In the genomic region with DNA sequence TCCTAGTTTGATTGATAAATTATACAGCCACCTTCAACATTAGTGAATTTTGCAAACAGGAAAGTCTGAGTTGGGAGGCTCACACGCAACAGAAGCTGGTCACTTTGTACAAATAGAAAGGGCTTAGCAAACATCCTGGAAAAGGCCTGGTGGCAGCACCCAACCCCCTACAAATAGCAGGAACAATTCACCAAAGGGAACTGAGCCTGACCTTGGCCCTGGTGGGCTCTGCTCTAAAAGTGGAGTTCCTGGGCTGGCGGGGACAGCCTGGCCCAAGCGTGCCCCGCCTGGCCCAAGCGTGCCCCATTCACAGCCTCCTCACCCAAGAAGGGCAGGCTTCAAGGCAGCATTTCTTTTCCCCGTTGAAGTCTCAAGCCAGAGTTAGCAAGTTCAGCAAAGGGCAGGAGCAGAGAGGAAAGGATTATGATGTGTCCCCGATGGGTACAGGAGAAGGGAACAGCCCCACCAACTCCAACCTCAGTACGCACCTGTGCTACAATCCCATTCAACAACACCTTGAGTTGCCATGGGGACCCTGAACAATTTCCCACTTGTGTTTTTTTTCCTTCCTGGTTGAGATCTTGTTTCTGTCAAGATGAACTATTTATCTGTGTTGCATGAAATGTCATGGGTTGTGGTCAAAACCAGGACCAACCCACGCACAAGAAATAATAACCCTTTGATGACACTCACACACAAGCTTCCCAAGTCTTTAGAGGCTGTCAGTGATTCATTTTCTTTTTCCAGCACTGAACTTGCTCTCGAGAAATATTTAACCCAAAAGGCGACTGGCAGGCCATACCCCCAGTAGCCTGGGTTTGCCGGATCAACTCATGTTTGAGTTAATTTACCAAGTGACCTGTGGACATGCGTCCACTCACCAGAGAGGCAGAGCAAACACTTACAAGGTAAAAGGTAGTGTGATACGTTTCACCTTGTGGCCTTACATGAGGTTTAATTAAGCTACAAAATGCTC, we compare ENCODE assay signal across 12 cellular contexts. TPM values are rescaled to one million over a fixed set of nuclear protein-coding genes. Genes with fewer than 3 reads are reported as not detected.
DNase-seq lines count a peak whose midpoint lies in the region; ATAC-seq and TF ChIP-seq lines count a peak whose summit lies in the region.
"Had no signal": no experiment of that assay in that cellular context is flagged by ENCODE, and none has a peak within 500 bp of the region (broad histone marks: within the 10 kb centered on the region; RNA-seq: fewer than 3 reads in every experiment).

No MANE protein-coding gene starts in this region.

- H3K4me1 Mint-ChIP-seq in CD4-positive, alpha-beta memory T cell, result peaks cover 48 to 91% (median 74%) of the 10 kb centered on the region in 4 donors
- H3K4me1 Mint-ChIP-seq in activated naive CD8-positive, alpha-beta T cell treated with anti-CD3 and anti-CD28 coated beads for 36 hours, result peaks cover 94% of the 10 kb centered on the region

- H3K36me3 Mint-ChIP-seq in CD4-positive, alpha-beta memory T cell, result peaks cover 21 to 31% of the 10 kb centered on the region in 2 donors
- peaks cover 80% of the 10 kb centered on the region for H3K36me3 Mint-ChIP-seq in activated naive CD8-positive, alpha-beta T cell treated with anti-CD3 and anti-CD28 coated beads for 36 hours

- H3K4me2 ChIP-seq in GM23248 (ENCODE audit: unreplicated experiment), result no peak overlapping the region

- no peaks in the 10 kb centered on the region for H3K27me3 ChIP-seq in CD4-positive, alpha-beta memory T cell (ENCODE audit: insufficient read depth, low read length)
- H3K27me3 ChIP-seq in GM23248 (replicated peaks; ENCODE audit: insufficient read depth) (no peaks in the 10 kb centered on the region), left lung (peaks cover 0 to 10% of the 10 kb centered on the region in 2 donors), prostate gland (replicated peaks; ENCODE audit: insufficient read depth) (no peaks in the 10 kb centered on the region)
- H3K27me3 ChIP-seq: esophagus muscularis mucosa had no signal

- peak overlapping the region; percentile 85 to 99 (median 92) for H3K27ac Mint-ChIP-seq in CD4-positive, alpha-beta memory T cell
- H3K27ac Mint-ChIP-seq in activated naive CD8-positive, alpha-beta T cell treated with anti-CD3 and anti-CD28 coated beads for 36 hours, result peak overlapping the region; percentile 99
- H3K27ac Mint-ChIP-seq: IgD-negative memory B cell had no signal

- peak overlapping the region in 5 of 8 donors; percentile 28 to 80 (median 69) for H3K4me3 Mint-ChIP-seq in CD4-positive, alpha-beta memory T cell
- H3K4me3 Mint-ChIP-seq in activated naive CD8-positive, alpha-beta T cell treated with anti-CD3 and anti-CD28 coated beads for 36 hours, result peak overlapping the region; percentile 67
- H3K4me3 Mint-ChIP-seq: IgD-negative memory B cell had no signal

- H3K9me3 ChIP-seq in CD4-positive, alpha-beta memory T cell (ENCODE audit: control insufficient read depth in 1 of 2, low read length in 2 of 2), result no peaks in the 10 kb centered on the region
- H3K9me3 ChIP-seq in GM23248 (ENCODE audit: low read depth) (no peaks in the 10 kb centered on the region), left lung (no peaks in the 10 kb centered on the region), prostate gland (no peaks in the 10 kb centered on the region)
- H3K9me3 ChIP-seq: esophagus muscularis mucosa had no signal

- no peak for TF ChIP-seq POLR2A in prostate gland (IDR thresholded peaks at IDR 0.05)

- TF ChIP-seq CTCF in left lung (IDR thresholded peaks at IDR 0.05) (no peak), prostate gland (IDR thresholded peaks at IDR 0.05) (no peak)

- peaks cover 10% of the 10 kb centered on the region; the same call in 1 of the 2 replicates for H3F3A ChIP-seq in GM23248 (ENCODE audit: insufficient read depth)

- intact Hi-C loops in CD4-positive, alpha-beta memory T cell (cut with micrococcal nuclease), result no loop called here
- intact Hi-C loops in left lung (cut with DNase I), result no loop called here
- intact Hi-C loops in prostate gland (cut with DNase I), result no loop called here

- POLR2A ChIA-PET in CD4-positive, alpha-beta memory T cell (lab: Charles Lee; ENCODE audit: partially characterized antibody), result interaction anchor here (3.9 to 8.0 kb wide), 3 partner anchors 10 to 41 kb away, joined by 33 to 97 read pairs (median 68); partner anchors contain the start of gene RGS10

- peak; percentile 29 for ATAC-seq in left lung
- ATAC-seq in HG03095 (IDR thresholded peaks at IDR 0.05; ENCODE audit: unreplicated experiment), result no peak
- ATAC-seq: HCT116 had no signal

- no peaks in the 10 kb centered on the region for H4K20me1 ChIP-seq in GM23248 (ENCODE audit: insufficient read depth)

- H3K9me3 Mint-ChIP-seq in CD4-positive, alpha-beta memory T cell, result no peaks in the 10 kb centered on the region
- no peaks in the 10 kb centered on the region for H3K9me3 Mint-ChIP-seq in activated naive CD8-positive, alpha-beta T cell treated with anti-CD3 and anti-CD28 coated beads for 36 hours
- H3K9me3 Mint-ChIP-seq: IgD-negative memory B cell had no signal

- CTCF ChIA-PET in CD4-positive, alpha-beta memory T cell (lab: Charles Lee; ENCODE audit: partially characterized antibody), result interaction anchor here (0.9 to 5.3 kb wide), 8 partner anchors 10 to 300 kb away, joined by 3 to 39 read pairs (median 4); partner anchors contain the start of gene RGS10

- H3K9me2 ChIP-seq in GM23248 (ENCODE audit: insufficient read depth), result no peaks in the 10 kb centered on the region

- no peak for DNase-seq in CD4-positive, alpha-beta memory T cell
- DNase-seq in GM23248, result peak; percentile 30
- peak; percentile 68 for DNase-seq in activated naive CD8-positive, alpha-beta T cell treated with anti-CD3 and anti-CD28 coated beads for 36 hours
- DNase-seq in left lung, result peak in 1 of 2 donors; percentile 21
- no peak for DNase-seq in prostate gland (ENCODE audit: low spot score)
- DNase-seq in HT-29 (ENCODE audit: low spot score), result no peak
- DNase-seq in NCI-H69 (lab: John Stamatoyannopoulos, UW), result no peak
- DNase-seq: NCI-H1694 treated with DMSO at 0.1 percent for 48 hours had no signal

- no peak overlapping the region for H3K4me3 ChIP-seq in CD4-positive, alpha-beta memory T cell (ENCODE audit: low read length in 2 of 2)
- no peak overlapping the region for H3K4me3 ChIP-seq in GM23248
- no peak overlapping the region for H3K4me3 ChIP-seq in left lung
- H3K4me3 ChIP-seq in prostate gland, result no peak overlapping the region
- H3K4me3 ChIP-seq: esophagus muscularis mucosa had no signal

- no peak overlapping the region for H3K9ac ChIP-seq in GM23248

- no peaks in the 10 kb centered on the region for H3K79me2 ChIP-seq in GM23248 (ENCODE audit: insufficient read depth)

- peaks cover 77% of the 10 kb centered on the region for H3K4me1 ChIP-seq in CD4-positive, alpha-beta memory T cell (ENCODE audit: insufficient read depth, low read length)
- H3K4me1 ChIP-seq in GM23248 (ENCODE audit: insufficient read depth), result no peaks in the 10 kb centered on the region
- H3K4me1 ChIP-seq in left lung, result peaks cover 0 to under 1% of the 10 kb centered on the region in 2 donors
- peaks cover 4% of the 10 kb centered on the region for H3K4me1 ChIP-seq in prostate gland (replicated peaks)

- no peaks in the 10 kb centered on the region for H3K27me3 Mint-ChIP-seq in CD4-positive, alpha-beta memory T cell
- H3K27me3 Mint-ChIP-seq in activated naive CD8-positive, alpha-beta T cell treated with anti-CD3 and anti-CD28 coated beads for 36 hours, result no peaks in the 10 kb centered on the region
- H3K27me3 Mint-ChIP-seq: IgD-negative memory B cell had no signal

- 89% methylated on average over 14 of the region's 14 CpGs for WGBS in GM23248 (ENCODE audit: low coverage in 1 of 2, low lambda C conversion rate in 2 of 2, missing lambda C conversion rate in 2 of 2), 2 experiments
- 79% methylated on average over 14 of the region's 14 CpGs for WGBS in prostate gland

- no peak overlapping the region for H3K27ac ChIP-seq in CD4-positive, alpha-beta memory T cell (ENCODE audit: low read depth, low read length)
- H3K27ac ChIP-seq in GM23248, result no peak overlapping the region
- no peak overlapping the region for H3K27ac ChIP-seq in left lung
- no peak overlapping the region for H3K27ac ChIP-seq in prostate gland
- H3K27ac ChIP-seq: esophagus muscularis mucosa had no signal

- no peaks in the 10 kb centered on the region for H3K36me3 ChIP-seq in CD4-positive, alpha-beta memory T cell (ENCODE audit: insufficient read depth, low read length)
- no peaks in the 10 kb centered on the region for H3K36me3 ChIP-seq in GM23248 (ENCODE audit: low read depth)
- no peaks in the 10 kb centered on the region for H3K36me3 ChIP-seq in left lung
- H3K36me3 ChIP-seq in prostate gland, result no peaks in the 10 kb centered on the region

- H2AFZ ChIP-seq in GM23248, result no peak overlapping the region

- in situ Hi-C loops in GM23248 (cut with MboI), result no loop called here

RNA-seq across cellular contexts. Expression of gene RGS10, which starts 43.3 kb away (rescaled TPM):
- total RNA-seq in CD4-positive, alpha-beta memory T cell, result 100 to 1,000 TPM; 115 to 122 TPM
- 100 to 1,000 TPM; 153 to 187 TPM for polyA plus RNA-seq in CD4-positive, alpha-beta memory T cell
- total RNA-seq in GM23248 (2014; rRNA removed; shearing (Covaris generic)), result 26.9 and 27.8 TPM in 2 replicates
- 38.7 and 40.3 TPM in 2 replicates for polyA plus RNA-seq in GM23248 (2016; fragmentation: Nextera tagmentation; extraction: Ambion mirVana)
- total RNA-seq in activated naive CD8-positive, alpha-beta T cell treated with anti-CD3 and anti-CD28 coated beads for 36 hours, result 100 to 1,000 TPM; 273 to 294 TPM
- total RNA-seq in left lung, result 10 to 100 TPM; 23.3 to 26.7 TPM
- 10 to 100 TPM; 12.4 to 67.7 TPM for total RNA-seq in prostate gland
- total RNA-seq in HT-29 (2014; rRNA removed; shearing (Covaris generic)), result 2.7 and 4.0 TPM in 2 replicates

Comparison
In these comparisons a context has a peak if more than half of its experiments do, and no peak if none do; other contexts are left out.
1. DNase-seq: peak in GM23248 (single experiment) and activated naive CD8-positive, alpha-beta T cell treated with anti-CD3 and anti-CD28 coated beads for 36 hours (single experiment); none in CD4-positive, alpha-beta memory T cell (0 of 5), prostate gland (single experiment), HT-29 (single experiment) and NCI-H69 (single experiment).